Comparison of ENCODE assay signal across 1 cellular context in genomic region chr4:22515888-22516541, GRCh38.
TF ChIP-seq lines count a peak whose summit lies in the region.

Gene ADGRA3 (minus strand): TSS chr4:22516066. CDS start chr4:22515784, 282 bp downstream.

TF ChIP-seq in HEK293, 187 proteins besides CTCF, POLR2A, EP300 and RAD21 (continued from another document and continues in another):
- no peak for TF ChIP-seq PRDM4 (tag by site-specific recombination; IDR thresholded peaks at IDR 0.05)
- no peak for TF ChIP-seq ZNF670 (tag by site-specific recombination; IDR thresholded peaks at IDR 0.05; ENCODE audit: low read depth)
- TF ChIP-seq ZNF37A (tag by site-specific recombination; IDR thresholded peaks at IDR 0.05), result no peak
- TF ChIP-seq ZNF791 (tag by site-specific recombination; IDR thresholded peaks at IDR 0.05), result no peak
- no peak for TF ChIP-seq ZNF311 (tag by site-specific recombination; IDR thresholded peaks at IDR 0.05; ENCODE audit: borderline replicate concordance)
- TF ChIP-seq ZNF114 (tag by site-specific recombination; IDR thresholded peaks at IDR 0.05), result no peak
- TF ChIP-seq ZIC2 (tag by site-specific recombination; IDR thresholded peaks at IDR 0.05), result no peak
- no peak for TF ChIP-seq ZNF26 (tag by site-specific recombination; IDR thresholded peaks at IDR 0.05)
- no peak for TF ChIP-seq ZNF701 (tag by site-specific recombination; IDR thresholded peaks at IDR 0.05)
- TF ChIP-seq ZNF19 (tag by site-specific recombination; IDR thresholded peaks at IDR 0.05; ENCODE audit: low read depth), result no peak
- TF ChIP-seq PRDM1 (tag by site-specific recombination; IDR thresholded peaks at IDR 0.05), result peak; percentile 76; the same call in 1 of the 2 replicates
- TF ChIP-seq MEIS1 (CRISPR knock-in tag; IDR thresholded peaks at IDR 0.05; ENCODE audit: borderline replicate concordance), result no peak
- TF ChIP-seq KLF16 (tag by site-specific recombination; IDR thresholded peaks at IDR 0.05), result no peak
- TF ChIP-seq HOXC10 (CRISPR knock-in tag; IDR thresholded peaks at IDR 0.05), result no peak
- no peak for TF ChIP-seq ZNF610 (tag by site-specific recombination; IDR thresholded peaks at IDR 0.05; ENCODE audit: borderline replicate concordance)
- TF ChIP-seq ZNF146 (tag by site-specific recombination; IDR thresholded peaks at IDR 0.05), result no peak
- no peak for TF ChIP-seq ZNF404 (tag by site-specific recombination; IDR thresholded peaks at IDR 0.05)
- no peak for TF ChIP-seq FEZF1 (tag by site-specific recombination; IDR thresholded peaks at IDR 0.05)
- TF ChIP-seq ZBTB44 (tag by site-specific recombination; IDR thresholded peaks at IDR 0.05), result no peak
- TF ChIP-seq ZNF677 (tag by site-specific recombination; IDR thresholded peaks at IDR 0.05), result no peak
- no peak for TF ChIP-seq SALL2 (tag by site-specific recombination; IDR thresholded peaks at IDR 0.05; ENCODE audit: borderline replicate concordance)
- no peak for TF ChIP-seq MYNN (tag by site-specific recombination; IDR thresholded peaks at IDR 0.05; ENCODE audit: borderline replicate concordance)
- TF ChIP-seq ZNF747 (tag by site-specific recombination; IDR thresholded peaks at IDR 0.05), result no peak
- TF ChIP-seq ZNF76 (tag by site-specific recombination; IDR thresholded peaks at IDR 0.05; ENCODE audit: borderline replicate concordance, low read depth), result no peak
- TF ChIP-seq ZNF792 (tag by site-specific recombination; IDR thresholded peaks at IDR 0.05), result no peak
- no peak for TF ChIP-seq TSHZ1 (tag by site-specific recombination; IDR thresholded peaks at IDR 0.05; ENCODE audit: borderline replicate concordance)
- TF ChIP-seq ZNF157 (tag by site-specific recombination; IDR thresholded peaks at IDR 0.05), result no peak
- TF ChIP-seq ZNF266 (tag by site-specific recombination; IDR thresholded peaks at IDR 0.05; ENCODE audit: low read depth), result no peak
- no peak; the same call in 1 of the 2 replicates for TF ChIP-seq ZNF692 (tag by site-specific recombination; IDR thresholded peaks at IDR 0.05)
- TF ChIP-seq ZNF544 (tag by site-specific recombination; IDR thresholded peaks at IDR 0.05), result no peak
- no peak for TF ChIP-seq ZSCAN5A (tag by site-specific recombination; IDR thresholded peaks at IDR 0.05)
- no peak for TF ChIP-seq ZNF302 (tag by site-specific recombination; IDR thresholded peaks at IDR 0.05; ENCODE audit: low read depth)
- TF ChIP-seq ZNF366 (tag by site-specific recombination; conservative IDR thresholded peaks at IDR 0.05), result no peak
- no peak for TF ChIP-seq ZNF426 (tag by site-specific recombination; IDR thresholded peaks at IDR 0.05)
- TF ChIP-seq KLF1 (tag by site-specific recombination; IDR thresholded peaks at IDR 0.05), result no peak
- peak; percentile 21; the same call in 1 of the 2 replicates for TF ChIP-seq ZNF2 (tag by site-specific recombination; IDR thresholded peaks at IDR 0.05)
- TF ChIP-seq ZNF580 (tag by site-specific recombination; IDR thresholded peaks at IDR 0.05), result no peak
- TF ChIP-seq ZNF596 (tag by site-specific recombination; IDR thresholded peaks at IDR 0.05), result no peak
- no peak for TF ChIP-seq PRDM6 (tag by site-specific recombination; IDR thresholded peaks at IDR 0.05)
- TF ChIP-seq HOXD13 (CRISPR knock-in tag; IDR thresholded peaks at IDR 0.05; ENCODE audit: borderline replicate concordance), result no peak
- TF ChIP-seq ZFHX2 (tag by site-specific recombination; conservative IDR thresholded peaks at IDR 0.05), result no peak
- peak; percentile 80 for TF ChIP-seq IKZF3 (tag by site-specific recombination; IDR thresholded peaks at IDR 0.05)
- TF ChIP-seq ZNF654 (tag by site-specific recombination; IDR thresholded peaks at IDR 0.05; ENCODE audit: low read depth), result no peak
- TF ChIP-seq ZBTB26 (tag by site-specific recombination; optimal IDR thresholded peaks at IDR 0.05), result peak; percentile 76
- no peak for TF ChIP-seq ZFP3 (tag by site-specific recombination; IDR thresholded peaks at IDR 0.05; ENCODE audit: low read depth)
- no peak for TF ChIP-seq ZBTB11 (tag by site-specific recombination; conservative IDR thresholded peaks at IDR 0.05; ENCODE audit: low read depth)
- TF ChIP-seq ZNF510 (tag by site-specific recombination; IDR thresholded peaks at IDR 0.05; ENCODE audit: insufficient replicate concordance), result no peak
- 0 out of 2 replicates have a peak, but pooled peaks have one; percentile 25 for TF ChIP-seq ZXDB (tag by site-specific recombination; IDR thresholded peaks at IDR 0.05)
